12 cellular contexts compared by ENCODE assay signal in the genomic region with DNA sequence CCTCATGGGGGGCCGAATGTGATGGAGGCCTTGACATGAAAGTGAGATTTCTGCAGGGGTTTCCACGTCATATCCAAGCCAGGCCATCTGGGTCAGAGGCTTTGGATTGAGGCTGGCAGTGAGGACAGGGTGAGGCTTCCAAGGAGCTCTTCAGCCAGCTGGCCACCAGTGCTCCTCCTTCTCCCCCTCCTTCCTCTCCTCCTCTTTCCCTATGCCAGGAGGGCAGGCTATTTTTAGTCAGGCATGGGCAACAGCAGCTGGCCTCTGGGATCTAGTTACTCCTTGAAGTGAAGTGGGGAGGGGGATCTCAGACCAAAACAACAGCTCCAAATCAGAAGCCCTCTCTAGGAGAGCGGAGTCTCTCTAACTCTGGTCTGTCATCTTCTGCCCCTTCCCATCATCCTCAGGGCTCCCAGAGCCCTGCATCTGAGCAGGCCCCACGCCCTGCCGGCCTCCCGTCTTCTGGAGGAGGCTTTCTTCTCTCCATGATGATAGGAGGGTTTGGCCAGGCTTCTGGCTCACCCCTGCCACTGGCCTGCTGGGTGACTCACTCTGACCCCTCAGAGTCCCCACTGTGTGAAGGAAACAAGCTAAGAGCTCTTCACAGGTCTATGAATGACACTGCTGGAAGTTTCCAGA. TPM values are rescaled to one million over a fixed set of nuclear protein-coding genes. Genes with fewer than 3 reads are reported as not detected.
DNase-seq lines count a peak whose midpoint lies in the region; ATAC-seq and TF ChIP-seq lines count a peak whose summit lies in the region.
"Had no signal": no experiment of that assay in that cellular context is flagged by ENCODE, and none has a peak within 500 bp of the region (broad histone marks: within the 10 kb centered on the region; RNA-seq: fewer than 3 reads in every experiment).

No MANE protein-coding gene starts in this region.

- H3K27me3 ChIP-seq in SK-N-SH (ENCODE audit: insufficient read depth) = no peaks in the 10 kb centered on the region

- no peaks in the 10 kb centered on the region for H3K9me3 ChIP-seq in SK-N-SH

- no peaks in the 10 kb centered on the region for H3K36me3 ChIP-seq in SK-N-SH (replicated peaks in 1 of 2; ENCODE audit: control insufficient read depth in 1 of 2, insufficient read depth in 2 of 2, low read length in 1 of 2)

- no peaks in the 10 kb centered on the region for H3K9me3 Mint-ChIP-seq in progenitor cell of endocrine pancreas (ENCODE audit: low read depth)
- H3K9me3 Mint-ChIP-seq: CD4-positive, alpha-beta T cell had no signal

- H3K4me3 ChIP-seq in SK-N-SH (ENCODE audit: low read depth in 2 of 2, low read length in 1 of 2) (no peak overlapping the region), fibroblast of villous mesenchyme (ENCODE audit: low read depth, low read length) (no peak overlapping the region)

- no peak overlapping the region for H3K4me3 Mint-ChIP-seq in progenitor cell of endocrine pancreas (ENCODE audit: low read depth)
- H3K4me3 Mint-ChIP-seq: CD4-positive, alpha-beta T cell; stimulated activated naive B cell treated with anti-CD40 and anti-IgM and Interleukin-4, amounts not matched to agents 10 μg/mL and 1 μg/mL and 100 μg/mL, for 72 hours had no signal

- TF ChIP-seq EP300 in SK-N-SH (IDR thresholded peaks at IDR 0.05; ENCODE audit: borderline replicate concordance in 1 of 2, low read depth in 1 of 2, low read length in 1 of 2) = no peak

- H3K79me2 ChIP-seq in SK-N-SH (ENCODE audit: insufficient read depth) = no peaks in the 10 kb centered on the region

- POLR2A ChIA-PET in SK-N-SH (lab: Yijun Ruan, JAX) = interaction anchor here (0.7 kb wide), 1 partner anchor 14 kb away, joined by 3 read pairs; no protein-coding TSS in a partner anchor

- H4K20me1 ChIP-seq in SK-N-SH (ENCODE audit: insufficient read depth) = no peaks in the 10 kb centered on the region

- peak overlapping the region; percentile 65; the same call in 1 of the 2 replicates for H3K4me2 ChIP-seq in SK-N-SH

- H3K36me3 Mint-ChIP-seq in progenitor cell of endocrine pancreas (ENCODE audit: insufficient read depth) = no peaks in the 10 kb centered on the region
- H3K36me3 Mint-ChIP-seq: stimulated activated naive B cell treated with anti-CD40 and anti-IgM and Interleukin-4, amounts not matched to agents 10 μg/mL and 1 μg/mL and 100 μg/mL, for 72 hours had no signal

- peak overlapping the region; percentile 78; the same call in 1 of the 2 replicates for H2AFZ ChIP-seq in SK-N-SH (ENCODE audit: low read depth)

- no peaks in the 10 kb centered on the region for H3K9me2 ChIP-seq in SK-N-SH

- intact Hi-C loops in sciatic nerve (cut with DNase I) = loop anchor here (10.0 kb wide), 1 partner anchor 688 kb away; a partner anchor contains a TSS

- TF ChIP-seq CTCF in SK-N-SH (IDR thresholded peaks at IDR 0.05) = no peak
- TF ChIP-seq CTCF in fibroblast of villous mesenchyme (IDR thresholded peaks at IDR 0.05; ENCODE audit: insufficient read depth, low read depth, low read length) = no peak
- no peak for TF ChIP-seq CTCF in progenitor cell of endocrine pancreas (IDR thresholded peaks at IDR 0.05; ENCODE audit: unreplicated experiment)

- H3F3A ChIP-seq in SK-N-SH (replicated peaks; ENCODE audit: insufficient read depth) = no peaks in the 10 kb centered on the region

- ATAC-seq in sciatic nerve = peak; percentile 79
- ATAC-seq: stimulated activated naive B cell treated with anti-CD40 and anti-IgM and Interleukin-4, amounts not matched to agents 10 μg/mL and 1 μg/mL and 100 μg/mL, for 72 hours had no signal

- peak overlapping the region in 1 of 2 experiments; percentile 24; a peak in 1 of 4 replicates for H3K27ac ChIP-seq in SK-N-SH (ENCODE audit: low read depth in 2 of 2, low read length in 1 of 2)

- H3K4me1 Mint-ChIP-seq in progenitor cell of endocrine pancreas (ENCODE audit: low read depth) = no peaks in the 10 kb centered on the region

- 88% methylated on average over 6 of the region's 6 CpGs for WGBS in SK-N-SH (ENCODE audit: low lambda C conversion rate)

- H3K27ac Mint-ChIP-seq in progenitor cell of endocrine pancreas = no peak overlapping the region
- H3K27ac Mint-ChIP-seq: CD4-positive, alpha-beta T cell; stimulated activated naive B cell treated with anti-CD40 and anti-IgM and Interleukin-4, amounts not matched to agents 10 μg/mL and 1 μg/mL and 100 μg/mL, for 72 hours had no signal

- DNase-seq in ELR (ENCODE audit: low read depth) (peak; percentile 50), SK-N-SH (no peak), fibroblast of villous mesenchyme (ENCODE audit: low read depth) (peak; percentile 38), sciatic nerve (ENCODE audit: low spot score) (no peak), putamen (ENCODE audit: low spot score) (no peak), NCI-H526 (lab: John Stamatoyannopoulos, UW) (no peak), progenitor cell of endocrine pancreas (ENCODE audit: low spot score, unreplicated experiment) (no peak)
- no peak for DNase-seq in stimulated activated naive CD4-positive, alpha-beta T cell (lab: John Stamatoyannopoulos, UW)
- DNase-seq: activated T-cell treated with anti-CD3 and anti-CD28 coated beads, Interleukin-2, amount 50 U/mL, for 1 hour; CD4-positive, alpha-beta T cell; NCI-H1930; stimulated activated naive B cell treated with anti-CD40 and anti-IgM and Interleukin-4, amounts not matched to agents 10 μg/mL and 1 μg/mL and 100 μg/mL, for 72 hours had no signal

- no peak for TF ChIP-seq RAD21 in SK-N-SH (IDR thresholded peaks at IDR 0.05; ENCODE audit: low read length)

- CTCF ChIA-PET in SK-N-SH (lab: Yijun Ruan, JAX) = interaction anchor here (0.6 to 2.4 kb wide), 3 partner anchors 10 to 143 kb away, joined by 4 to 8 read pairs (median 5); no protein-coding TSS in a partner anchor

- peaks cover 30% of the 10 kb centered on the region for H3K27me3 Mint-ChIP-seq in progenitor cell of endocrine pancreas

- peaks cover 0 to 8% of the 10 kb centered on the region in 2 experiments; a peak in 2 of 4 replicates for H3K4me1 ChIP-seq in SK-N-SH (ENCODE audit: control insufficient read depth in 1 of 2, insufficient read depth in 2 of 2, low read depth in 1 of 2, low read length in 1 of 2)

- H3K9ac ChIP-seq in SK-N-SH = 0 out of 2 replicates have a peak overlapping the region, but pooled peaks have one; percentile 16

TF ChIP-seq in SK-N-SH, 30 proteins besides CTCF, POLR2A, EP300 and RAD21:
- no peak for TF ChIP-seq GATA2 (CRISPR knock-in tag; IDR thresholded peaks at IDR 0.05)
- no peak for TF ChIP-seq CHD2 (IDR thresholded peaks at IDR 0.05; ENCODE audit: low read length, partially characterized antibody)
- no peak for TF ChIP-seq YY1 (IDR thresholded peaks at IDR 0.05; ENCODE audit: low read depth)
- peak; percentile 71; the same call in 1 of the 2 replicates for TF ChIP-seq MEF2A (IDR thresholded peaks at IDR 0.05; ENCODE audit: borderline replicate concordance, low read depth)

RNA-seq across cellular contexts. Expression of a gene that starts 0.6 kb away (rescaled TPM):
- polyA plus RNA-seq in SK-N-SH (2012; rRNA removed) = 0.57 and 1.1 TPM in 2 replicates
- 0.62 and 0.67 TPM in 2 replicates for polyA plus RNA-seq in SK-N-SH (2012; cell fraction: cytosol; rRNA removed)
- polyA plus RNA-seq in SK-N-SH (2012; cell fraction: nucleus; rRNA removed) = 4.0 and 4.1 TPM in 2 replicates
- total RNA-seq in fibroblast of villous mesenchyme (0.32 and 0.43 TPM in 2 replicates), sciatic nerve (0.89 TPM), progenitor cell of endocrine pancreas (0.67 TPM in 1 of 2 replicates, not detected in the other)

RNA-seq across cellular contexts. Expression of a gene that starts 7.1 kb away (rescaled TPM):
- 20.6 and 22.1 TPM in 2 replicates for polyA plus RNA-seq in SK-N-SH (2012; rRNA removed)
- 10.7 and 15.9 TPM in 2 replicates for polyA plus RNA-seq in SK-N-SH (2012; cell fraction: cytosol; rRNA removed)
- polyA plus RNA-seq in SK-N-SH (2012; cell fraction: nucleus; rRNA removed) = 40.5 and 107 TPM in 2 replicates
- total RNA-seq in fibroblast of villous mesenchyme = 50.5 and 60.9 TPM in 2 replicates
- 52.6 TPM for total RNA-seq in sciatic nerve
- 12.2 and 13.1 TPM in 2 replicates for total RNA-seq in progenitor cell of endocrine pancreas

RNA-seq across cellular contexts. Expression of a gene that starts 14.1 kb away (rescaled TPM):
- polyA plus RNA-seq in SK-N-SH (2012; rRNA removed) = 82.8 and 115 TPM in 2 replicates
- polyA plus RNA-seq in SK-N-SH (2012; cell fraction: cytosol; rRNA removed) = 82.5 and 93.2 TPM in 2 replicates
- polyA plus RNA-seq in SK-N-SH (2012; cell fraction: nucleus; rRNA removed) = 40.8 and 50.3 TPM in 2 replicates
- total RNA-seq in fibroblast of villous mesenchyme (13.5 and 26.3 TPM in 2 replicates), sciatic nerve (0.80 TPM), progenitor cell of endocrine pancreas (63.9 and 69.0 TPM in 2 replicates)

RNA-seq across cellular contexts. Expression of a gene that starts 30.7 kb away (rescaled TPM):
- polyA plus RNA-seq in SK-N-SH (2012; rRNA removed) = 48.4 and 54.8 TPM in 2 replicates
- 26.6 and 38.9 TPM in 2 replicates for polyA plus RNA-seq in SK-N-SH (2012; cell fraction: cytosol; rRNA removed)
- 68.5 and 73.9 TPM in 2 replicates for polyA plus RNA-seq in SK-N-SH (2012; cell fraction: nucleus; rRNA removed)
- total RNA-seq in fibroblast of villous mesenchyme (36.7 and 43.5 TPM in 2 replicates), sciatic nerve (19.7 TPM), progenitor cell of endocrine pancreas (23.0 and 23.2 TPM in 2 replicates)

RNA-seq across cellular contexts. Expression of a gene that starts 30.9 kb away (rescaled TPM):
- polyA plus RNA-seq in SK-N-SH (2012; rRNA removed) = 2.3 and 2.9 TPM in 2 replicates
- polyA plus RNA-seq in SK-N-SH (2012; cell fraction: cytosol; rRNA removed) = 1.5 and 2.2 TPM in 2 replicates
- 2.3 and 3.3 TPM in 2 replicates for polyA plus RNA-seq in SK-N-SH (2012; cell fraction: nucleus; rRNA removed)
- 3.2 and 5.6 TPM in 2 replicates for total RNA-seq in fibroblast of villous mesenchyme
- 3.8 TPM for total RNA-seq in sciatic nerve
- 7.6 and 7.9 TPM in 2 replicates for total RNA-seq in progenitor cell of endocrine pancreas

Comparison
In these comparisons a context has a peak if more than half of its experiments do, and no peak if none do; other contexts are left out.
1. DNase-seq: peak in ELR (single experiment) and fibroblast of villous mesenchyme (single experiment); none in SK-N-SH (single experiment), sciatic nerve (single experiment), stimulated activated naive CD4-positive, alpha-beta T cell (0 of 6), putamen (single experiment), NCI-H526 (0 of 2) and progenitor cell of endocrine pancreas (single experiment).